In the genomic region with DNA sequence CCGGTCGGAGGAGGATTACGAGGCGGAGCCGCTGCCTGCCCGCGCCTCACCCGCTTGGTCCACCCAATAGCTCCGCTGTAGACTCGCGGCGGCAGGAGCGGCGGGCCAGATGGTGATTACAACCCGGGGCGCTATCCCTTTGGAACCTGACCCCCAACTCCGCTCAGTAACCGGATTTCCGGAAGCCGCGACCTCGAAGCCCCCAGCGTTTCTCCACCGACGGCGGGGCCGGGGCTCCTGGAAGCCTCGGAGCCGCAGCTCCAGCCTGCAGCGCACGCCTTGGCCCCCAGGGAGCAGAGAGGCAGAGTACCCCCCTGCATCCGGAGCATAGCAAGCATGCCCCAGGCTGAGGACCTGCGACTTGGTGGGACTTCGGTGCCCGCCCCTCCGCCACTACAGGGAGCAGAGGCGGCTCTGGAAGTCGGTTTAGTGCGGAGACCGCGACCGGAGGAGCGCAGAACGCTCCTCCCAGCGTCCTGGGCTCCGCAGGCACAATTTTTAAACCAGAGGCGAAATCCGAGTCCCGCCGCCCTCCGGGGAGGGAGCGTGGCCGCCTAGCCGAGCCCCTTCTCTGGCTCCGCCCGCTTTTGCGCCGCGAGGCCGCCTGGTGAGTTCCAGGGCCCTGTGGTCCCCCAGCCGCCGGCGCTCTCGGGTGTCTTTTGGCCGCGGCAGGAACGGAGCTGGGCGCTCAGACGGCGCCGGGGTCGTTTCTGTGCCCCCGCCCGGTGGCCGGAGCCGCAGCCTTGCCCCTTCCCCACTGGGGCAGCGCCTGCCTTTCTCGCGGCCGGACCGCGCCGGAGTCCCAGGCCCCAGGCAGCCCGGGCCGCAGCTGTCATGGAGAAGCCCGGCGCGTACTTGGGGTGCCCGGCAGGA, we compare ENCODE assay signal across 8 cellular contexts. TPM values are rescaled to one million over a fixed set of nuclear protein-coding genes. Genes with fewer than 3 reads are reported as not detected.
DNase-seq lines count a peak whose midpoint lies in the region; ATAC-seq and TF ChIP-seq lines count a peak whose summit lies in the region.

No MANE protein-coding gene starts in this region.

- H3K79me2 ChIP-seq in ACC112 (ENCODE audit: control insufficient read depth, insufficient read depth, low read length, unreplicated experiment): no peaks in the 10 kb centered on the region

- peak overlapping the region; percentile 45 for H3K4me3 ChIP-seq in ACC112 (ENCODE audit: low read depth, low read length)
- peak overlapping the region; percentile 46 for H3K4me3 ChIP-seq in H7 (ENCODE audit: insufficient read depth, low read depth, low read length)
- peak overlapping the region; percentile 45 to 70 (median 63) for H3K4me3 ChIP-seq in esophagus squamous epithelium

- peak; percentile 63 for ATAC-seq in activated CD8-positive, alpha-beta T cell treated with anti-CD3 and anti-CD28 coated beads, Interleukin-2, amount 10 ng/mL, durations not matched to agents 7 days and 5 days
- no peak for ATAC-seq in HG02973 (IDR thresholded peaks at IDR 0.05; ENCODE audit: unreplicated experiment)

- intact Hi-C loops in esophagus squamous epithelium (cut with DNase I): no loop called here

- CTCF ChIA-PET in activated CD8-positive, alpha-beta T cell treated with anti-CD3 and anti-CD28 coated beads, Interleukin-2, amount 10 ng/mL, durations not matched to agents 7 days and 5 days (lab: Charles Lee): interaction anchor here (0.9 to 2.7 kb wide), 5 partner anchors 8 to 351 kb away, joined by 3 to 12 read pairs (median 4); partner anchors contain the start of gene BMS1

- peaks cover 39% of the 10 kb centered on the region for H3K27me3 Mint-ChIP-seq in activated CD8-positive, alpha-beta T cell treated with anti-CD3 and anti-CD28 coated beads, Interleukin-2, amount 10 ng/mL, durations not matched to agents 7 days and 5 days (ENCODE audit: low read depth)
- H3K27me3 Mint-ChIP-seq in nephron (ENCODE audit: low read depth): peaks cover 92% of the 10 kb centered on the region

- H3K4me1 Mint-ChIP-seq in activated CD8-positive, alpha-beta T cell treated with anti-CD3 and anti-CD28 coated beads, Interleukin-2, amount 10 ng/mL, durations not matched to agents 7 days and 5 days (ENCODE audit: low read depth): peaks cover 11% of the 10 kb centered on the region
- H3K4me1 Mint-ChIP-seq in nephron: no peaks in the 10 kb centered on the region

- H3K9me3 ChIP-seq in esophagus squamous epithelium: no peaks in the 10 kb centered on the region

- no peak for TF ChIP-seq POLR2A in esophagus squamous epithelium (IDR thresholded peaks at IDR 0.05)

- H3K36me3 Mint-ChIP-seq in activated CD8-positive, alpha-beta T cell treated with anti-CD3 and anti-CD28 coated beads, Interleukin-2, amount 10 ng/mL, durations not matched to agents 7 days and 5 days (ENCODE audit: low read depth): no peaks in the 10 kb centered on the region
- H3K36me3 Mint-ChIP-seq in nephron (ENCODE audit: low read depth): no peaks in the 10 kb centered on the region

- H3K36me3 ChIP-seq in ACC112 (ENCODE audit: insufficient read depth, low read length) (no peaks in the 10 kb centered on the region), H7 (replicated peaks; ENCODE audit: control insufficient read depth, insufficient read depth, low read length) (no peaks in the 10 kb centered on the region), esophagus squamous epithelium (no peaks in the 10 kb centered on the region)

- peak overlapping the region; percentile 74 for H3K4me3 Mint-ChIP-seq in activated CD8-positive, alpha-beta T cell treated with anti-CD3 and anti-CD28 coated beads, Interleukin-2, amount 10 ng/mL, durations not matched to agents 7 days and 5 days
- H3K4me3 Mint-ChIP-seq in nephron: peak overlapping the region; percentile 82 to 87 (median 86)

- WGBS in esophagus squamous epithelium, 2 donors: no CpG with 5 or more reads among the region's 89 CpGs

- H2AFZ ChIP-seq in ACC112 (ENCODE audit: low read length, unreplicated experiment): no peak overlapping the region

- H3K27ac ChIP-seq in ACC112 (ENCODE audit: low read depth, low read length): no peak overlapping the region
- peak overlapping the region; percentile 24 to 60 (median 57) for H3K27ac ChIP-seq in esophagus squamous epithelium

- H3K27me3 ChIP-seq in ACC112 (ENCODE audit: insufficient read depth, low read length) (peaks cover 91% of the 10 kb centered on the region), H7 (ENCODE audit: control insufficient read depth, insufficient read depth, low read length) (peaks cover 53% of the 10 kb centered on the region), esophagus squamous epithelium (peaks cover 0 to 63% (median 3%) of the 10 kb centered on the region in 4 donors)

- H3K4me1 ChIP-seq in ACC112 (ENCODE audit: control insufficient read depth, insufficient read depth, low read length, unreplicated experiment) (no peaks in the 10 kb centered on the region), esophagus squamous epithelium (peaks cover 11 to 48% (median 27%) of the 10 kb centered on the region in 3 donors)

- TF ChIP-seq CTCF in esophagus squamous epithelium (IDR thresholded peaks at IDR 0.05) (peak in 1 of 6 experiments; percentile 33), nephron (IDR thresholded peaks at IDR 0.05; ENCODE audit: unreplicated experiment in 3 of 3) (no peak)

- H3K27ac Mint-ChIP-seq in activated CD8-positive, alpha-beta T cell treated with anti-CD3 and anti-CD28 coated beads, Interleukin-2, amount 10 ng/mL, durations not matched to agents 7 days and 5 days: no peak overlapping the region
- no peak overlapping the region for H3K27ac Mint-ChIP-seq in nephron

- H3K9me3 Mint-ChIP-seq in activated CD8-positive, alpha-beta T cell treated with anti-CD3 and anti-CD28 coated beads, Interleukin-2, amount 10 ng/mL, durations not matched to agents 7 days and 5 days (ENCODE audit: insufficient read depth): no peaks in the 10 kb centered on the region
- no peaks in the 10 kb centered on the region for H3K9me3 Mint-ChIP-seq in nephron

- peak; percentile 85 for DNase-seq in H7
- DNase-seq in activated CD8-positive, alpha-beta T cell treated with anti-CD3 and anti-CD28 coated beads, Interleukin-2, amount 10 ng/mL, durations not matched to agents 7 days and 5 days: peak; percentile 44
- DNase-seq in esophagus squamous epithelium (lab: John Stamatoyannopoulos, UW): no peak
- DNase-seq in MV-4-11 (lab: John Stamatoyannopoulos, UW): no peak
- DNase-seq in NCI-H526 treated with DMSO at 0.1 percent for 48 hours (lab: John Stamatoyannopoulos, UW): no peak

- POLR2A ChIA-PET in activated CD8-positive, alpha-beta T cell treated with anti-CD3 and anti-CD28 coated beads, Interleukin-2, amount 10 ng/mL, durations not matched to agents 7 days and 5 days (lab: Charles Lee): interaction anchor here (1.4 kb wide), 1 partner anchor 28 kb away, joined by 5 read pairs; the partner anchor contains the start of gene BMS1

RNA-seq across cellular contexts. Expression of gene BMS1, which starts 28.2 kb away (rescaled TPM):
- 18.5 and 26.1 TPM in 2 replicates for total RNA-seq in H7 (2014; rRNA removed; shearing (Covaris generic))
- total RNA-seq in activated CD8-positive, alpha-beta T cell treated with anti-CD3 and anti-CD28 coated beads, Interleukin-2, amount 10 ng/mL, durations not matched to agents 7 days and 5 days: 10 to 100 TPM; 17.5 to 18.1 TPM
- total RNA-seq in esophagus squamous epithelium: 10 to 100 TPM; 11.5 to 17.4 (median 16.7) TPM

Comparison
In these comparisons a context has a peak if more than half of its experiments do, and no peak if none do; other contexts are left out.
1. DNase-seq: peak in H7 (single experiment) and activated CD8-positive, alpha-beta T cell treated with anti-CD3 and anti-CD28 coated beads, Interleukin-2, amount 10 ng/mL, durations not matched to agents 7 days and 5 days (single experiment); none in esophagus squamous epithelium (single experiment), MV-4-11 (single experiment) and NCI-H526 treated with DMSO at 0.1 percent for 48 hours (single experiment).
2. Peak in every context shown above with its lines, with median percentiles within 50 percentile points of each other: H3K4me3 ChIP-seq.